31 cellular contexts compared by ENCODE assay signal in the genomic region with DNA sequence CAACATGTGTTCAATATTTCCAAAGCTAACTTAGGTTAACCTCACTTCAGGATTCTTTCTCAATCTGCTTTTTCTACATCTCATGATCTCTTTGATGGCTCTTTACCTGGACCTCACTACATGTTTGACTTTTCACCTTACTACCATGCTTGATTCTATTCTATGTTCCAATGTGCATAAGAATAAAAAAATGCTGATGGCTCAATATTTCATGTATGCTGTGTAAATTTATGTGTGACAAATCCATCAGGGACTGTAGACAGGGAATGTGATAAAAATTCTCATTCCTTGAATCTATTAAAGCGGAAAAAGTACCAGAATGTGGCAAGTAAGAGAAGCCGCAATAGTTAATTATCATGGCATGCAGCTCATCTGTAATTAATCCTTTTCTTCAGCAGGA.
"Had no signal": no experiment of that assay in that cellular context is flagged by ENCODE, and none has a peak within 500 bp of the region (broad histone marks: within the 10 kb centered on the region; RNA-seq: fewer than 3 reads in every experiment).

No MANE protein-coding gene starts in this region.

- H3K4me3 Mint-ChIP-seq: immature natural killer cell; naive thymus-derived CD8-positive, alpha-beta T cell; nephron; neural progenitor cell; stimulated activated naive B cell treated with anti-CD40 and anti-IgM and Interleukin-4, amounts not matched to agents 10 μg/mL and 1 μg/mL and 100 μg/mL, for 72 hours; stimulated activated naive CD8-positive, alpha-beta T cell treated with anti-CD3 and anti-CD28 coated beads, Interleukin-15, Interleukin-2, amounts not matched to agents 100 ng/mL and 50 ng/mL, for 24 hours had no signal

- H3K4me1 Mint-ChIP-seq: immature natural killer cell; naive thymus-derived CD8-positive, alpha-beta T cell; neural progenitor cell; stimulated activated naive B cell treated with anti-CD40 and anti-IgM and Interleukin-4, amounts not matched to agents 10 μg/mL and 1 μg/mL and 100 μg/mL, for 72 hours had no signal

- H3K9me3 Mint-ChIP-seq: nephron; neural progenitor cell; stimulated activated naive CD8-positive, alpha-beta T cell treated with anti-CD3 and anti-CD28 coated beads, Interleukin-15, Interleukin-2, amounts not matched to agents 100 ng/mL and 50 ng/mL, for 24 hours had no signal

- H3K79me2 ChIP-seq: parathyroid adenoma had no signal

- H3K27me3 ChIP-seq: left lung, neural progenitor cell, neutrophil, right atrium auricular region, suprapubic skin, tibial artery, upper lobe of right lung had no signal

- H2AFZ ChIP-seq: neural progenitor cell, parathyroid adenoma had no signal

- H3K9me3 ChIP-seq: left lung, lower lobe of right lung, neutrophil, psoas muscle, right atrium auricular region, suprapubic skin, thoracic aorta, tibial artery, upper lobe of right lung had no signal

- H3K4me3 ChIP-seq: left lung, lower lobe of right lung, neural progenitor cell, psoas muscle, right atrium auricular region, skin epidermis, suprapubic skin, thoracic aorta, tibial artery, upper lobe of right lung had no signal

- H3K27ac Mint-ChIP-seq: immature natural killer cell; naive thymus-derived CD8-positive, alpha-beta T cell; nephron; neural progenitor cell; stimulated activated naive B cell treated with anti-CD40 and anti-IgM and Interleukin-4, amounts not matched to agents 10 μg/mL and 1 μg/mL and 100 μg/mL, for 72 hours; stimulated activated naive CD8-positive, alpha-beta T cell treated with anti-CD3 and anti-CD28 coated beads, Interleukin-15, Interleukin-2, amounts not matched to agents 100 ng/mL and 50 ng/mL, for 24 hours had no signal

- H3K4me2 ChIP-seq: neural progenitor cell had no signal

- FAIRE-seq: islet of Langerhans, kidney, urothelium cell line had no signal

- H3K36me3 Mint-ChIP-seq: immature natural killer cell; naive thymus-derived CD8-positive, alpha-beta T cell; neural progenitor cell; stimulated activated naive B cell treated with anti-CD40 and anti-IgM and Interleukin-4, amounts not matched to agents 10 μg/mL and 1 μg/mL and 100 μg/mL, for 72 hours had no signal

- H3K36me3 ChIP-seq: left lung, lower lobe of right lung, neural progenitor cell, neutrophil, right atrium auricular region, suprapubic skin, thoracic aorta, tibial artery, upper lobe of right lung had no signal

- H3K27me3 Mint-ChIP-seq: stimulated activated naive B cell treated with anti-CD40 and anti-IgM and Interleukin-4, amounts not matched to agents 10 μg/mL and 1 μg/mL and 100 μg/mL, for 72 hours had no signal

- H3K4me1 ChIP-seq: left lung, lower lobe of right lung, neural progenitor cell, parathyroid adenoma, psoas muscle, right atrium auricular region, suprapubic skin, upper lobe of right lung had no signal

- H3K27ac ChIP-seq: left lung, lower lobe of right lung, neural progenitor cell, neutrophil, parathyroid adenoma, psoas muscle, right atrium auricular region, skin epidermis, suprapubic skin, thoracic aorta, tibial artery, upper lobe of right lung had no signal

- ATAC-seq: left colon; left lung; lower lobe of right lung; naive thymus-derived CD8-positive, alpha-beta T cell; psoas muscle; sciatic nerve; upper lobe of right lung had no signal

- DNase-seq: hypothalamus; immature natural killer cell; kidney; left colon; left lung; lower lobe of right lung; mammary epithelial cell; mesenchymal stem cell; naive thymus-derived CD8-positive, alpha-beta T cell; occipital lobe; psoas muscle; stimulated activated CD4-positive, alpha-beta T cell treated with anti-CD3 and anti-CD28 coated beads, Interleukin-12 subunit alpha, Interleukin-12 subunit beta, amount 100 ng/mL, for 4 hours; stimulated activated CD4-positive, alpha-beta T cell treated with anti-CD3 and anti-CD28 coated beads, Interleukin-15, amount 100 ng/mL, for 24 hours; stimulated activated CD4-positive, alpha-beta T cell treated with anti-CD3 and anti-CD28 coated beads, Interleukin-2, amount 100 ng/mL, for 24 hours; stimulated activated CD4-positive, alpha-beta T cell treated with anti-CD3 and anti-CD28 coated beads, Interleukin-4, amount 100 ng/mL, for 1 hour; stimulated activated naive B cell treated with anti-CD40 and anti-IgM and Interleukin-4, amounts not matched to agents 10 μg/mL and 1 μg/mL and 100 μg/mL, for 72 hours; tibial artery; trophoblast cell; upper lobe of right lung had no signal

- H3K9ac ChIP-seq: neural progenitor cell, parathyroid adenoma had no signal
